Comparison of ENCODE assay signal across 2 cellular contexts in genomic region chr7:130922206-130923112, GRCh38.
TF ChIP-seq lines count a peak whose summit lies in the region.

No MANE protein-coding gene starts in this region.

TF ChIP-seq in A549, 52 proteins besides CTCF, POLR2A, EP300 and RAD21 (continued from another document):
- TF ChIP-seq, protein P1, sequence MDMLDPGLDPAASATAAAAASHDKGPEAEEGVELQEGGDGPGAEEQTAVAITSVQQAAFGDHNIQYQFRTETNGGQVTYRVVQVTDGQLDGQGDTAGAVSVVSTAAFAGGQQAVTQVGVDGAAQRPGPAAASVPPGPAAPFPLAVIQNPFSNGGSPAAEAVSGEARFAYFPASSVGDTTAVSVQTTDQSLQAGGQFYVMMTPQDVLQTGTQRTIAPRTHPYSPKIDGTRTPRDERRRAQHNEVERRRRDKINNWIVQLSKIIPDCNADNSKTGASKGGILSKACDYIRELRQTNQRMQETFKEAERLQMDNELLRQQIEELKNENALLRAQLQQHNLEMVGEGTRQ (IDR thresholded peaks at IDR 0.05): no peak
TF ChIP-seq in A549: peak in this region for 0.

TF ChIP-seq in GM23338, 12 proteins besides CTCF, POLR2A, EP300 and RAD21 (continued from another document):
- TF ChIP-seq REST (IDR thresholded peaks at IDR 0.05; ENCODE audit: unreplicated experiment): no peak
TF ChIP-seq in GM23338: peak in this region for 0.
